ENCODE assay signal across 8 cellular contexts in the genomic region with DNA sequence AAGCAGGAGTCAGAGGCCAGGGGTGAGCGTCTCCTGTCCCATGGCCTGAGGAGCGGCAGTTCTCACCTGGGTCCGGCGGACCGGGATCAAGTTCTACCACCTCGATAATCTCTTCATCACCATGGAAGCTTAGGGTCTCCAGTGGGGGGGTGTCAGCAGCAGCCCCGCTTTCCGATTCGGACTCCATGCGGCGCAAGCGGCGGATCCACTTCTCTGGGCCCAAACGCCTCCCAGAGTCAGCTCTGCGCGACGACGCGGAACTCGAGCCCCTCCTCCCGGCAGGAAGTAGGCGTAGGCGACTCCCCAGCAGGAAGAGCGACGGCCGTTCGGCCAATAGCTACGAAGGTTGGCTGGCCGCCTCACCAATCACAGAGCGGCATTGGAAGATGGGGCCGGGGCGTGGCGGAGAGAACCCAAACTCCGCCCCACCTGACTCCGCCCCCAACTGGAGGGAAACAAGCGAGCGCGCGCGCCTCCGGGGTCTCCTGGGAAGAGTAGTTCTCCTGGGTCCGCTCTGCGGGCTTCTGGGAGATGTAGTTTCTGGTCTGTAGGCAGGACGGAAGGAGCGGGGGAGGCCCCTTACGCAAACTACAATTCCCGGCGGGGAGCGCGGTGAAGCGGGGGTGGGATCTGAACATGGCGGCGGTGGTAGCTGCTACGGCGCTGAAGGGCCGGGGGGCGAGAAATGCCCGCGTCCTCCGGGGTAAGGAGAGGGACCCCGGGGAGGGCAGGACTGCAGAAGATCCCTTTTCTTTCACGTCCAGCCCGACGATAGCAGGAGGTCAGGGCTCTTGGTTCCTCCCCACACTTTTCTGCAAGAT. TPM values are rescaled to one million over a fixed set of nuclear protein-coding genes. Genes with fewer than 3 reads are reported as not detected.
DNase-seq lines count a peak whose midpoint lies in the region; ATAC-seq, FAIRE-seq and TF ChIP-seq lines count a peak whose summit lies in the region.

A gene with protein sequence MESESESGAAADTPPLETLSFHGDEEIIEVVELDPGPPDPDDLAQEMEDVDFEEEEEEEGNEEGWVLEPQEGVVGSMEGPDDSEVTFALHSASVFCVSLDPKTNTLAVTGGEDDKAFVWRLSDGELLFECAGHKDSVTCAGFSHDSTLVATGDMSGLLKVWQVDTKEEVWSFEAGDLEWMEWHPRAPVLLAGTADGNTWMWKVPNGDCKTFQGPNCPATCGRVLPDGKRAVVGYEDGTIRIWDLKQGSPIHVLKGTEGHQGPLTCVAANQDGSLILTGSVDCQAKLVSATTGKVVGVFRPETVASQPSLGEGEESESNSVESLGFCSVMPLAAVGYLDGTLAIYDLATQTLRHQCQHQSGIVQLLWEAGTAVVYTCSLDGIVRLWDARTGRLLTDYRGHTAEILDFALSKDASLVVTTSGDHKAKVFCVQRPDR (minus strand): TSS at position 238 of the 821 bp plus-strand sequence. CDS start 51 bp downstream, at position 187.
A gene with protein sequence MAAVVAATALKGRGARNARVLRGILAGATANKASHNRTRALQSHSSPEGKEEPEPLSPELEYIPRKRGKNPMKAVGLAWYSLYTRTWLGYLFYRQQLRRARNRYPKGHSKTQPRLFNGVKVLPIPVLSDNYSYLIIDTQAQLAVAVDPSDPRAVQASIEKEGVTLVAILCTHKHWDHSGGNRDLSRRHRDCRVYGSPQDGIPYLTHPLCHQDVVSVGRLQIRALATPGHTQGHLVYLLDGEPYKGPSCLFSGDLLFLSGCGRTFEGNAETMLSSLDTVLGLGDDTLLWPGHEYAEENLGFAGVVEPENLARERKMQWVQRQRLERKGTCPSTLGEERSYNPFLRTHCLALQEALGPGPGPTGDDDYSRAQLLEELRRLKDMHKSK (plus strand): TSS at position 620 of the 821 bp plus-strand sequence. CDS start 17 bp downstream, at position 637.

- H3K27me3 Mint-ChIP-seq in CD14-positive monocyte (ENCODE audit: low read depth in 3 of 3), result peaks cover 0 to 3% (median 0%) of the 10 kb centered on the region in 3 donors

- peak; percentile 95 for FAIRE-seq in HepG2 (lab: Jason Lieb, UNC)

- TF ChIP-seq EP300 in HepG2 (IDR thresholded peaks at IDR 0.05; ENCODE audit: low read depth in 2 of 2, low read length in 2 of 2) (0 out of 4 replicates have a peak, but pooled peaks of 1 of the 2 experiments have one; percentile 47), HepG2 (CRISPR knock-in tag; IDR thresholded peaks at IDR 0.05; ENCODE audit: borderline replicate concordance) (peak; percentile 16; the same call in 1 of the 2 replicates)

- H3K9me3 ChIP-seq in HepG2 (ENCODE audit: low read length), result no peaks in the 10 kb centered on the region

- peak within 1 kb of the TSS; percentile 99 for H3K4me2 ChIP-seq in HepG2 (ENCODE audit: low read depth, low read length)

- TF ChIP-seq POLR2A in HepG2 (IDR thresholded peaks at IDR 0.05; ENCODE audit: insufficient read depth in 1 of 2, low read depth in 2 of 2, low read length in 2 of 2), result peak; percentile 84 to 94

- peaks cover 21% of the 10 kb centered on the region for H3K79me2 ChIP-seq in HepG2 (ENCODE audit: insufficient read depth, low read length)

- H3K36me3 Mint-ChIP-seq in CD14-positive monocyte, result peaks cover 40 to 49% of the 10 kb centered on the region in 2 donors

- H3K27ac ChIP-seq in HepG2 (ENCODE audit: extremely low read length, insufficient read depth, low read length), result peak within 1 kb of the TSS; percentile 80

- BruUV-seq in HepG2 (replicated peaks; lab: Mats Ljungman, UMichigan), result no TSS peak

- peaks cover 51% of the 10 kb centered on the region for H3K4me1 Mint-ChIP-seq in CD14-positive monocyte

- H2AFZ ChIP-seq in HepG2 (ENCODE audit: low read length), result peak within 1 kb of the TSS; percentile 5

- TF ChIP-seq CTCF in CD14-positive monocyte (IDR thresholded peaks at IDR 0.05) (no peak), HepG2 (CRISPR knock-in tag; IDR thresholded peaks at IDR 0.05) (peak; percentile 54)

- DNase-seq in CD14-positive monocyte (ENCODE audit: low spot score), result peak; percentile 100
- peak; percentile 100 for DNase-seq in NCI-H82 (lab: John Stamatoyannopoulos, UW)
- DNase-seq in activated CD4-positive, alpha-beta T cell treated with anti-CD3 and anti-CD28 coated beads, Interleukin-2, amount 50 U/mL, for 48 hours, result peak; percentile 100
- DNase-seq in dermis microvascular lymphatic vessel endothelial cell (ENCODE audit: low read depth in 2 of 2), result peak; percentile 98 to 100
- DNase-seq in HepG2 (ENCODE audit: low spot score), result peak; percentile 100
- DNase-seq in stimulated activated CD4-positive, alpha-beta T cell treated with anti-CD3 and anti-CD28 coated beads, Interleukin-4, amount 100 ng/mL, for 1 hour, result peak; percentile 100

- H3K4me3 ChIP-seq in HepG2 (replicated peaks in 1 of 3; ENCODE audit: insufficient read depth in 1 of 3, low read depth in 2 of 3, low read length in 3 of 3), result peak within 1 kb of the TSS; percentile 78 to 97 (median 96)

- H3K27me3 ChIP-seq in HepG2 (ENCODE audit: control insufficient read depth in 1 of 2, insufficient read depth in 2 of 2, low read length in 2 of 2), result no peaks in the 10 kb centered on the region; a peak in 1 of 5 replicates

- WGBS in HepG2 (ENCODE audit: low lambda C conversion rate), result 2% methylated on average over 33 of the region's 64 CpGs

- H3K4me1 ChIP-seq in HepG2 (ENCODE audit: insufficient read depth, low read length), result peaks cover 58% of the 10 kb centered on the region

- in situ Hi-C loops in HepG2 (cut with HindIII; ENCODE audit: extremely low pct_ligation_motif_present, low pct_unique_long_range_greater_than_20kb), result loop anchor here (5.0 to 10.0 kb wide), 2 partner anchors 195 to 377 kb away; no protein-coding TSS in a partner anchor

- peak within 1 kb of the TSS; percentile 90 to 96 for H3K4me3 Mint-ChIP-seq in CD14-positive monocyte

- H3K9me3 Mint-ChIP-seq in CD14-positive monocyte, result no peaks in the 10 kb centered on the region

- CTCF ChIA-PET in HepG2 (lab: Yijun Ruan, JAX; ENCODE audit: low intra/inter-chr PET ratio, low total read pairs), result interaction anchor here (1.2 to 1.4 kb wide), 2 partner anchors 84 to 196 kb away, joined by 4 read pairs; no protein-coding TSS in a partner anchor

- H3K36me3 ChIP-seq in HepG2 (replicated peaks in 1 of 2; ENCODE audit: control insufficient read depth in 1 of 2, insufficient read depth in 2 of 2, low read length in 2 of 2), result peaks cover 19 to 43% of the 10 kb centered on the region in 2 experiments

- H3K27ac Mint-ChIP-seq in CD14-positive monocyte, result peak within 1 kb of the TSS; percentile 84 to 95 (median 93)

- ATAC-seq in GM19397 (IDR thresholded peaks at IDR 0.05; ENCODE audit: unreplicated experiment) (peak; percentile 91), HG03571 (IDR thresholded peaks at IDR 0.05; ENCODE audit: unreplicated experiment) (peak; percentile 82), HepG2 (peak; percentile 87)

- POLR2A ChIA-PET in HepG2 (lab: Yijun Ruan, JAX), result interaction anchor here (0.8 to 7.5 kb wide), 23 partner anchors 11 to 1772 kb away, joined by 3 to 121 read pairs (median 5); a partner anchor contains a TSS

- H3K9ac ChIP-seq in HepG2 (ENCODE audit: insufficient read depth, low read depth, low read length), result peak within 1 kb of the TSS; percentile 92

- no peaks in the 10 kb centered on the region for H4K20me1 ChIP-seq in HepG2 (ENCODE audit: insufficient read depth, low read length)

- TF ChIP-seq RAD21 in HepG2 (CRISPR knock-in tag; IDR thresholded peaks at IDR 0.05), result peak; percentile 40

- intact Hi-C loops in CD14-positive monocyte (cut with micrococcal nuclease) (loop anchor here (5.0 to 10.0 kb wide), 4 partner anchors 127 to 295 kb away; a partner anchor contains a TSS), HepG2 (cut with micrococcal nuclease; ENCODE audit: unreplicated experiment) (loop anchor here (1.0 to 5.0 kb wide), 4 partner anchors 17 to 83 kb away; a partner anchor contains a TSS)

RNA-seq across cellular contexts. Expression of the first gene that starts in this region (rescaled TPM):
- polyA plus RNA-seq in CD14-positive monocyte (10 to 100 TPM; 90.8 to 98.7 TPM), HepG2 (2011; rRNA removed) (110 and 119 TPM in 2 replicates)
- total RNA-seq in dermis microvascular lymphatic vessel endothelial cell (126 and 132 TPM in 2 replicates), HepG2 (2016; rRNA removed; fragmentation: Illumina TruSeq; extraction: Trizol) (186 and 241 TPM in 2 replicates)
- total RNA-seq in HepG2 (2016; cell fraction: cytosol; rRNA removed; fragmentation: Illumina TruSeq; extraction: Trizol; ENCODE audit: low read depth), result 26.6 and 29.2 TPM in 2 replicates
- 202 and 247 TPM in 2 replicates for total RNA-seq in HepG2 (2016; cell fraction: insoluble cytoplasmic fraction; rRNA removed; fragmentation: Illumina TruSeq; extraction: Trizol)
- 56.8 and 59.3 TPM in 2 replicates for total RNA-seq in HepG2 (2016; cell fraction: membrane; rRNA removed; fragmentation: Illumina TruSeq; extraction: Trizol)
- total RNA-seq in HepG2 (2016; cell fraction: nucleus; rRNA removed; fragmentation: Illumina TruSeq; extraction: Trizol), result 85.4 and 91.7 TPM in 2 replicates
- polyA plus RNA-seq in HepG2 (2011; cell fraction: cytosol; rRNA removed), result 138 and 202 TPM in 2 replicates
- polyA plus RNA-seq in HepG2 (2011; cell fraction: nucleus; rRNA removed), result 161 and 181 TPM in 2 replicates
- polyA plus RNA-seq in HepG2 (2012), result 99.2 and 104 TPM in 2 replicates
- 13.9 and 16.0 TPM in 2 replicates for polyA plus RNA-seq in HepG2 (2016; cell fraction: cytosol; fragmentation: Illumina TruSeq; extraction: Trizol; ENCODE audit: low read depth)
- 224 and 231 TPM in 2 replicates for polyA plus RNA-seq in HepG2 (2016; cell fraction: insoluble cytoplasmic fraction; fragmentation: Illumina TruSeq; extraction: Trizol; ENCODE audit: low read depth)
- polyA plus RNA-seq in HepG2 (2016; cell fraction: membrane; fragmentation: Illumina TruSeq; extraction: Trizol; ENCODE audit: low read depth), result 30.9 and 33.2 TPM in 2 replicates
- polyA plus RNA-seq in HepG2 (2016; cell fraction: nucleus; fragmentation: Illumina TruSeq; extraction: Trizol; ENCODE audit: insufficient read depth, low read depth), result 127 and 131 TPM in 2 replicates
- 41.5 and 143 TPM in 2 replicates for polyA minus RNA-seq in HepG2 (2011; rRNA and poly(A)+ RNA removed; ENCODE audit: low replicate concordance)
- 58.2 and 63.3 TPM in 2 replicates for polyA minus RNA-seq in HepG2 (2011; cell fraction: cytosol; rRNA and poly(A)+ RNA removed)
- 39.9 and 43.6 TPM in 2 replicates for polyA minus RNA-seq in HepG2 (2011; cell fraction: nucleus; rRNA and poly(A)+ RNA removed)

RNA-seq across cellular contexts. Expression of the second gene that starts in this region (rescaled TPM):
- polyA plus RNA-seq in CD14-positive monocyte, result 10 to 100 TPM; 79.8 to 92.0 TPM
- total RNA-seq in dermis microvascular lymphatic vessel endothelial cell, result 19.8 and 26.9 TPM in 2 replicates
- total RNA-seq in HepG2 (2016; rRNA removed; fragmentation: Illumina TruSeq; extraction: Trizol), result 50.0 and 55.9 TPM in 2 replicates
- 21.6 and 27.3 TPM in 2 replicates for total RNA-seq in HepG2 (2016; cell fraction: cytosol; rRNA removed; fragmentation: Illumina TruSeq; extraction: Trizol; ENCODE audit: low read depth)
- total RNA-seq in HepG2 (2016; cell fraction: insoluble cytoplasmic fraction; rRNA removed; fragmentation: Illumina TruSeq; extraction: Trizol), result 48.3 and 59.8 TPM in 2 replicates
- 30.6 and 30.7 TPM in 2 replicates for total RNA-seq in HepG2 (2016; cell fraction: membrane; rRNA removed; fragmentation: Illumina TruSeq; extraction: Trizol)
- total RNA-seq in HepG2 (2016; cell fraction: nucleus; rRNA removed; fragmentation: Illumina TruSeq; extraction: Trizol), result 34.2 and 39.5 TPM in 2 replicates
- 78.0 and 80.4 TPM in 2 replicates for polyA plus RNA-seq in HepG2 (2011; rRNA removed)
- 48.4 and 76.6 TPM in 2 replicates for polyA plus RNA-seq in HepG2 (2011; cell fraction: cytosol; rRNA removed)
- 76.3 and 77.5 TPM in 2 replicates for polyA plus RNA-seq in HepG2 (2011; cell fraction: nucleus; rRNA removed)
- 59.5 and 60.9 TPM in 2 replicates for polyA plus RNA-seq in HepG2 (2012)
- polyA plus RNA-seq in HepG2 (2016; cell fraction: cytosol; fragmentation: Illumina TruSeq; extraction: Trizol; ENCODE audit: low read depth), result 24.9 and 29.3 TPM in 2 replicates
- polyA plus RNA-seq in HepG2 (2016; cell fraction: insoluble cytoplasmic fraction; fragmentation: Illumina TruSeq; extraction: Trizol; ENCODE audit: low read depth), result 58.0 and 59.1 TPM in 2 replicates
- polyA plus RNA-seq in HepG2 (2016; cell fraction: membrane; fragmentation: Illumina TruSeq; extraction: Trizol; ENCODE audit: low read depth), result 31.6 and 35.4 TPM in 2 replicates
- 73.5 and 80.9 TPM in 2 replicates for polyA plus RNA-seq in HepG2 (2016; cell fraction: nucleus; fragmentation: Illumina TruSeq; extraction: Trizol; ENCODE audit: insufficient read depth, low read depth)
- 33.3 and 44.2 TPM in 2 replicates for polyA minus RNA-seq in HepG2 (2011; rRNA and poly(A)+ RNA removed; ENCODE audit: low replicate concordance)
- polyA minus RNA-seq in HepG2 (2011; cell fraction: cytosol; rRNA and poly(A)+ RNA removed), result 15.5 and 20.7 TPM in 2 replicates
- 9.7 and 10.9 TPM in 2 replicates for polyA minus RNA-seq in HepG2 (2011; cell fraction: nucleus; rRNA and poly(A)+ RNA removed)

Comparison
In these comparisons a context has a peak if more than half of its experiments do, and no peak if none do; other contexts are left out.
1. Peak in every context shown above with its lines: DNase-seq, ATAC-seq, H3K4me3 ChIP-seq and H3K27ac ChIP-seq.